In the genomic region with DNA sequence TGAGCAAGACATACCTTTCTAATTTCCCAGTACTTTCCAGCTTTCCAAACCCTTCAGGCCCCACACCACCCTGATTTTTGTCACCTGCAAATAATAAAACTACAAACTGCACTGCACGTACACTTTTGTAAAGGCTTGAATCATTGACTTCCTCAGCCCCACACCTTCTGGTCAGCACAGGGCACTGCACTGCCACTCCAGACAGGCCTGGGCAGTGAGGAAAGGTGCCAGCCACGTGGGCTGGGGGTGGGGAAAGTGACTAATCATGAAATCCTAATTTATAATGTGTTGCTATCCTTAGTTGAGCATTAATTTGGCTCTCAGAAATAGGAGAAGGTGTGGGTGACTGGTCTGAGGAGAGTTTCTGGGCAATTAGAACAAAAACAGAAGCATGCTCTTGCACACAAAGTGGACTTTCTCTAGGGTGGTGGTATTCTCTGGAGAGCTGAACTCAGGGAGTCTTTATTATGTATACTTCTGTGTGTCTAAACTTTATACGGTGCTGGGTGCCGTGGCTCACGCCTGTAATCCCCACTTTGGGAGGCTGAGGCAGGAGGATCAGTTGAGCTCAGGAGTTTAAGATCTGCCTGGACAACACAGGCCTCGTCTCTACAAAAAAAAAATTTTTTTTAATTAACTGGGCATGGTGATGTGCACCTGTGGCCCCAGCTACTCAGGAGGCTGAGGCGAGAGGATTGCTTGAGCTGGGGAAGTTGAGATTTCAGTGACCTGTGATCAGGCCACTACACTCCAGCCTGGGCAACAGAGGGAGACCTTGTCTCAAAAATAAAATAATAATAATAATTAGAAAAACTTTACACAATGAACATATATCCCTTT, we compare ENCODE assay signal across 13 cellular contexts. TPM values are rescaled to one million over a fixed set of nuclear protein-coding genes. Genes with fewer than 3 reads are reported as not detected.
DNase-seq lines count a peak whose midpoint lies in the region; ATAC-seq, FAIRE-seq and TF ChIP-seq lines count a peak whose summit lies in the region.
"Had no signal": no experiment of that assay in that cellular context is flagged by ENCODE, and none has a peak within 500 bp of the region (broad histone marks: within the 10 kb centered on the region; RNA-seq: fewer than 3 reads in every experiment).

No MANE protein-coding gene starts in this region.

- H3K4me1 ChIP-seq in left lung = peaks cover 13 to 43% of the 10 kb centered on the region in 2 donors

- POLR2A ChIA-PET in MCF 10A (lab: Yijun Ruan, JAX) = interaction anchor here (0.9 to 3.2 kb wide), 4 partner anchors 9 to 37 kb away, joined by 3 to 12 read pairs (median 6); no protein-coding TSS in a partner anchor

- H3K27me3 Mint-ChIP-seq in MCF 10A (ENCODE audit: insufficient read depth, unreplicated experiment) = no peaks in the 10 kb centered on the region
- H3K27me3 Mint-ChIP-seq: CD4-positive, CD25-positive, alpha-beta regulatory T cell; stimulated activated naive CD8-positive, alpha-beta T cell treated with anti-CD3 and anti-CD28 coated beads, Interleukin-15, Interleukin-2, amounts not matched to agents 100 ng/mL and 50 ng/mL, for 24 hours had no signal

- peak; percentile 82 for DNase-seq in A172 (ENCODE audit: low spot score)
- no peak for DNase-seq in HTR-8/SVneo (ENCODE audit: insufficient read length, low spot score)
- peak; percentile 83 for DNase-seq in MCF 10A (ENCODE audit: unreplicated experiment)
- peak in 1 of 2 donors; percentile 47 for DNase-seq in left lung
- DNase-seq in activated gamma-delta T cell (lab: John Stamatoyannopoulos, UW) = no peak
- no peak for DNase-seq in COLO668 (lab: John Stamatoyannopoulos, UW; ENCODE audit: unreplicated experiment)
- DNase-seq: activated T-cell treated with anti-CD3 and anti-CD28 coated beads, Interleukin-2, amount 50 U/mL, for 24 hours; CD4-positive, CD25-positive, alpha-beta regulatory T cell; retina had no signal

- CTCF ChIA-PET in MCF 10A (lab: Yijun Ruan, JAX) = interaction anchor here (0.7 to 2.4 kb wide), 20 partner anchors 9 to 231 kb away, joined by 3 to 13 read pairs (median 4); no protein-coding TSS in a partner anchor

- no peaks in the 10 kb centered on the region for H3K9me3 ChIP-seq in left lung

- H3K4me3 Mint-ChIP-seq in MCF 10A (ENCODE audit: unreplicated experiment) = no peak overlapping the region
- H3K4me3 Mint-ChIP-seq: activated T-cell treated with anti-CD3 and anti-CD28 coated beads, Interleukin-2, amount 50 U/mL, for 24 hours; stimulated activated naive CD8-positive, alpha-beta T cell treated with anti-CD3 and anti-CD28 coated beads, Interleukin-15, Interleukin-2, amounts not matched to agents 100 ng/mL and 50 ng/mL, for 24 hours had no signal

- H3K36me3 ChIP-seq in left lung = no peaks in the 10 kb centered on the region

- peak overlapping the region; percentile 16 for H3K27ac Mint-ChIP-seq in MCF 10A (ENCODE audit: low read depth, unreplicated experiment)
- H3K27ac Mint-ChIP-seq: activated T-cell treated with anti-CD3 and anti-CD28 coated beads, Interleukin-2, amount 50 U/mL, for 24 hours; CD4-positive, CD25-positive, alpha-beta regulatory T cell; stimulated activated naive CD8-positive, alpha-beta T cell treated with anti-CD3 and anti-CD28 coated beads, Interleukin-15, Interleukin-2, amounts not matched to agents 100 ng/mL and 50 ng/mL, for 24 hours had no signal

- no TSS peak for BruUV-seq in MCF 10A (replicated peaks; lab: Mats Ljungman, UMichigan)

- TF ChIP-seq CTCF in MCF 10A (IDR thresholded peaks at IDR 0.05; ENCODE audit: unreplicated experiment) = peak; percentile 44
- peak in 1 of 2 donors; percentile 31 for TF ChIP-seq CTCF in left lung (IDR thresholded peaks at IDR 0.05)

- H3K27ac ChIP-seq in left lung = no peak overlapping the region

- no peaks in the 10 kb centered on the region for H3K9me3 Mint-ChIP-seq in MCF 10A (ENCODE audit: unreplicated experiment)
- H3K9me3 Mint-ChIP-seq: activated T-cell treated with anti-CD3 and anti-CD28 coated beads, Interleukin-2, amount 50 U/mL, for 24 hours; CD4-positive, CD25-positive, alpha-beta regulatory T cell; stimulated activated naive CD8-positive, alpha-beta T cell treated with anti-CD3 and anti-CD28 coated beads, Interleukin-15, Interleukin-2, amounts not matched to agents 100 ng/mL and 50 ng/mL, for 24 hours had no signal

- H3K4me3 ChIP-seq in left lung = no peak overlapping the region

- intact Hi-C loops in MCF 10A (cut with micrococcal nuclease) = loop anchor here (10.0 kb wide), 1 partner anchor 355 kb away; a partner anchor contains a TSS
- intact Hi-C loops in left lung (cut with DNase I) = no loop called here

- ATAC-seq in left lung = peak; percentile 75
- no peak for ATAC-seq in GM19328 (IDR thresholded peaks at IDR 0.05; ENCODE audit: unreplicated experiment)
- no peak for ATAC-seq in GM19455 (IDR thresholded peaks at IDR 0.05; ENCODE audit: unreplicated experiment)

- FAIRE-seq in HTR-8/SVneo (lab: Jason Lieb, UNC) = peak; percentile 55
- FAIRE-seq: GM19239 had no signal

- no peaks in the 10 kb centered on the region for H3K27me3 ChIP-seq in left lung

- peaks cover 4% of the 10 kb centered on the region for H3K36me3 Mint-ChIP-seq in MCF 10A (ENCODE audit: insufficient read depth, unreplicated experiment)
- H3K36me3 Mint-ChIP-seq: CD4-positive, CD25-positive, alpha-beta regulatory T cell had no signal

- H3K4me1 Mint-ChIP-seq in MCF 10A (ENCODE audit: insufficient read depth, unreplicated experiment) = peaks cover 14% of the 10 kb centered on the region
- H3K4me1 Mint-ChIP-seq: CD4-positive, CD25-positive, alpha-beta regulatory T cell had no signal

RNA-seq across cellular contexts. Expression of a gene that starts 58.2 kb away (rescaled TPM):
- 225 and 260 TPM in 2 replicates for total RNA-seq in A172 (2014; rRNA removed; shearing (Covaris generic))
- total RNA-seq in MCF 10A (2022) (580 and 593 TPM in 2 replicates), left lung (100 to 1,000 TPM in 1 of 2 donors, 10 to 100 TPM in 1; 80.1 to 126 TPM)

Comparison
In these comparisons a context has a peak if more than half of its experiments do, and no peak if none do; other contexts are left out.
1. DNase-seq: peak in A172 (single experiment) and MCF 10A (single experiment); none in HTR-8/SVneo (single experiment), activated gamma-delta T cell (single experiment) and COLO668 (single experiment).